17 cellular contexts compared by ENCODE assay signal in the genomic region with DNA sequence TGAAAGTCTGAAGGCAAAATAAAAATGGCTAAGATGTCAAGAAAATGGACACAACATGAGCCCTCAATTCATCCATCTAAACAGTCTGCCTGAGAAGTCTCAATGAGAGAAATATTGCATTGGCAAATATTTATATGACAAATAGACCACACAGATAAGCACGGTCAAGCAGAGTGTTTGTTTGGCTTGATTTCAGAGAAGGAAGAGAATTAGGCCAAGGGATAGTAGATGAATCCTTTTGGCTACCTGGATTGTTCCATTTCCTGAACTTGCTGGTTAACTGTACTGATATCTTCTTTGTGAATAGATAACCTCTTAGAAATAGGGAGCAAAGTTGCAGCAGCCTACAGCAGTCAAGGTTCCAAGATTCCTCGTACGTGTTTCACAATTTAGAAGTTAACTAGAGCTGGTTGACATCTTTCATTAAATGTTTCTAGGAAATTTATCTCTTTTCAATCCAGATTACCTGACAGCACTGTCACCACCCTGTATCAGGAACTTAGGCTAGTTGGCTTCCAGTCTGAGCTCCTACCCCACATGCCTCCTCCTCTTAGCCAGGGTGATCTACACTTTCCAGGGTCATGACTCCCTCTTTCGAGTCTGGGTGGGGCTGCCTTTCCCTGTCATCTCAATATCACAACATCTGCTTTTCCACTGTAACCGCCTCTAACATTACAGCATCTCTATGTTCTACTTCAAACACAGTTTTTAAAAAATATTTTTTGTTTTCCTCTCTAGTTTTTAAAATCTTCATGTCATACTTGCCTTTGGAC.
DNase-seq lines count a peak whose midpoint lies in the region; ATAC-seq, FAIRE-seq and TF ChIP-seq lines count a peak whose summit lies in the region.
"Had no signal": no experiment of that assay in that cellular context is flagged by ENCODE, and none has a peak within 500 bp of the region (broad histone marks: within the 10 kb centered on the region; RNA-seq: fewer than 3 reads in every experiment).

No MANE protein-coding gene starts in this region.

- no peaks in the 10 kb centered on the region for H3K9me2 ChIP-seq in GM23338 (ENCODE audit: insufficient read depth)

- peaks cover 95% of the 10 kb centered on the region for H3K79me2 ChIP-seq in keratinocyte (ENCODE audit: control insufficient read depth, insufficient read depth, low read length)
- peaks cover 56% of the 10 kb centered on the region for H3K79me2 ChIP-seq in GM23338 (replicated peaks; ENCODE audit: insufficient read depth)
- H3K79me2 ChIP-seq in neural progenitor cell (ENCODE audit: low read depth): peaks cover 71% of the 10 kb centered on the region

- H3K4me2 ChIP-seq in keratinocyte (ENCODE audit: control insufficient read depth, extremely low read depth, insufficient read depth, low read depth, low read length) (no peak overlapping the region), GM23338 (no peak overlapping the region), neural progenitor cell (no peak overlapping the region)

- H3K9ac ChIP-seq in keratinocyte (ENCODE audit: control insufficient read depth, extremely low read depth, insufficient read depth, low read length) (no peak overlapping the region), neural progenitor cell (no peak overlapping the region)

- peaks cover 2% of the 10 kb centered on the region for H3K4me1 ChIP-seq in keratinocyte (ENCODE audit: control insufficient read depth, extremely low read depth, insufficient read depth, low read length)
- H3K4me1 ChIP-seq in GM23338 (ENCODE audit: insufficient read depth): peaks cover 44% of the 10 kb centered on the region
- peaks cover 27% of the 10 kb centered on the region for H3K4me1 ChIP-seq in neural progenitor cell

- peaks cover 23% of the 10 kb centered on the region for H3K4me1 Mint-ChIP-seq in activated T-helper 17 cell treated with anti-CD3 and anti-CD28 coated beads, Interleukin-2, amount 50 U/mL, for 72 hours
- H3K4me1 Mint-ChIP-seq in GM23338: peaks cover 56% of the 10 kb centered on the region
- H3K4me1 Mint-ChIP-seq in neural progenitor cell: peaks cover 16% of the 10 kb centered on the region

- no peaks in the 10 kb centered on the region for H3K9me3 ChIP-seq in keratinocyte (ENCODE audit: control insufficient read depth, low read depth, low read length)
- H3K9me3 ChIP-seq in neural progenitor cell (ENCODE audit: low read depth): no peaks in the 10 kb centered on the region

- H4K20me1 ChIP-seq in keratinocyte (ENCODE audit: control insufficient read depth, extremely low read depth, insufficient read depth, low read length) (no peaks in the 10 kb centered on the region), GM23338 (replicated peaks; ENCODE audit: insufficient read depth) (0 out of 2 replicates have a peak, but pooled peaks cover 4% of the 10 kb centered on the region), neural progenitor cell (ENCODE audit: low read depth) (peaks cover 60% of the 10 kb centered on the region)

- H3K27ac ChIP-seq in keratinocyte (ENCODE audit: control insufficient read depth, insufficient read depth, low read length) (no peak overlapping the region), GM23338 (ENCODE audit: low read depth) (no peak overlapping the region), neural progenitor cell (no peak overlapping the region)

- no peaks in the 10 kb centered on the region for H3K9me3 Mint-ChIP-seq in activated T-helper 17 cell treated with anti-CD3 and anti-CD28 coated beads, Interleukin-2, amount 50 U/mL, for 72 hours
- H3K9me3 Mint-ChIP-seq in GM23338: no peaks in the 10 kb centered on the region
- H3K9me3 Mint-ChIP-seq in neural progenitor cell: no peaks in the 10 kb centered on the region
- H3K9me3 Mint-ChIP-seq: stimulated activated naive CD8-positive, alpha-beta T cell treated with anti-CD3 and anti-CD28 coated beads, Interleukin-15, amount 100 ng/mL, for 72 hours had no signal

- H3K27me3 ChIP-seq in keratinocyte (ENCODE audit: control insufficient read depth, extremely low read depth, insufficient read depth, low read length) (no peaks in the 10 kb centered on the region), GM23338 (ENCODE audit: insufficient read depth) (no peaks in the 10 kb centered on the region), neural progenitor cell (no peaks in the 10 kb centered on the region)

- TF ChIP-seq CTCF in keratinocyte (optimal IDR thresholded peaks at IDR 0.05 in 1 of 3, IDR thresholded peaks at IDR 0.05 in 1 of 3, conservative IDR thresholded peaks at IDR 0.05 in 1 of 3; ENCODE audit: extremely low read depth in 1 of 3, insufficient read depth in 2 of 3, low read length in 3 of 3): no peak
- no peak for TF ChIP-seq CTCF in GM20000 (IDR thresholded peaks at IDR 0.05; ENCODE audit: extremely low read depth, missing control alignments)
- TF ChIP-seq CTCF in GM23338 (conservative IDR thresholded peaks at IDR 0.05; ENCODE audit: low read depth in 2 of 2): no peak
- TF ChIP-seq CTCF in neural progenitor cell (IDR thresholded peaks at IDR 0.05): no peak

- peak overlapping the region; percentile 68 for H3K27ac Mint-ChIP-seq in activated T-helper 17 cell treated with anti-CD3 and anti-CD28 coated beads, Interleukin-2, amount 50 U/mL, for 72 hours
- H3K27ac Mint-ChIP-seq in GM23338: no peak overlapping the region; the same call in 1 of the 2 replicates
- H3K27ac Mint-ChIP-seq in neural progenitor cell: no peak overlapping the region

- H3K9me1 ChIP-seq in keratinocyte (ENCODE audit: control insufficient read depth, extremely low read depth, insufficient read depth, low read length): no peaks in the 10 kb centered on the region

- no peaks in the 10 kb centered on the region for H3K27me3 Mint-ChIP-seq in activated T-helper 17 cell treated with anti-CD3 and anti-CD28 coated beads, Interleukin-2, amount 50 U/mL, for 72 hours
- H3K27me3 Mint-ChIP-seq in GM23338 (ENCODE audit: insufficient read depth, low read depth, poor library complexity) (peaks cover 5% of the 10 kb centered on the region), neural progenitor cell (ENCODE audit: insufficient read depth, low read depth) (peaks cover 2% of the 10 kb centered on the region)
- H3K27me3 Mint-ChIP-seq: stimulated activated naive CD8-positive, alpha-beta T cell treated with anti-CD3 and anti-CD28 coated beads, Interleukin-15, amount 100 ng/mL, for 72 hours had no signal

- no peak overlapping the region for H3K4me3 Mint-ChIP-seq in activated T-helper 17 cell treated with anti-CD3 and anti-CD28 coated beads, Interleukin-2, amount 50 U/mL, for 72 hours
- H3K4me3 Mint-ChIP-seq in GM23338 (no peak overlapping the region), neural progenitor cell (no peak overlapping the region)
- H3K4me3 Mint-ChIP-seq: stimulated activated naive CD8-positive, alpha-beta T cell treated with anti-CD3 and anti-CD28 coated beads, Interleukin-15, amount 100 ng/mL, for 72 hours had no signal

- DNase-seq in DMS53 treated with DMSO at 0.1 percent for 48 hours (lab: John Stamatoyannopoulos, UW; ENCODE audit: unreplicated experiment): peak; percentile 38
- no peak for DNase-seq in keratinocyte (ENCODE audit: low read depth, low spot score)
- DNase-seq in sciatic nerve (ENCODE audit: low spot score): no peak
- DNase-seq in GM20000 (ENCODE audit: low spot score): no peak
- no peak for DNase-seq in GM23338 (ENCODE audit: low spot score)
- no peak for DNase-seq in neural progenitor cell (ENCODE audit: low spot score)
- DNase-seq: activated T-cell treated with anti-CD3 and anti-CD28 coated beads, Interleukin-2, amount 50 U/mL, for 1 hour; aorta; foreskin melanocyte; NCI-H1694; NCI-H524; stimulated activated naive CD8-positive, alpha-beta T cell treated with anti-CD3 and anti-CD28 coated beads, Interleukin-15, amount 100 ng/mL, for 72 hours; T-helper 1 cell had no signal

- peak; percentile 76 for FAIRE-seq in keratinocyte (lab: Jason Lieb, UNC)
- FAIRE-seq: RCC 7860 had no signal

- no peaks in the 10 kb centered on the region for H3F3A ChIP-seq in GM23338 (replicated peaks; ENCODE audit: low read depth)
- no peaks in the 10 kb centered on the region for H3F3A ChIP-seq in neural progenitor cell (ENCODE audit: low read depth)

- H3K4me3 ChIP-seq in keratinocyte (ENCODE audit: control insufficient read depth in 2 of 3, extremely low read depth in 1 of 3, insufficient read depth in 2 of 3, low read depth in 1 of 3, low read length in 3 of 3) (no peak overlapping the region), GM23338 (no peak overlapping the region), neural progenitor cell (no peak overlapping the region)

- H2AFZ ChIP-seq in keratinocyte (ENCODE audit: control insufficient read depth, low read length): no peak overlapping the region
- H2AFZ ChIP-seq in GM23338: no peak overlapping the region
- no peak overlapping the region for H2AFZ ChIP-seq in neural progenitor cell (replicated peaks)

- no peak for ATAC-seq in activated T-helper 17 cell treated with anti-CD3 and anti-CD28 coated beads, Interleukin-2, amount 50 U/mL, for 72 hours (replicated peaks)
- ATAC-seq in sciatic nerve: peak; percentile 18
- ATAC-seq in GM18909 (IDR thresholded peaks at IDR 0.05; ENCODE audit: poor library complexity, unreplicated experiment): no peak
- no peak for ATAC-seq in GM23338
- ATAC-seq: activated CD4-positive, CD25-positive, alpha-beta regulatory T cell treated with anti-CD3 and anti-CD28 coated beads, Interleukin-2, amount 50 U/mL, for 24 hours; stimulated activated naive CD8-positive, alpha-beta T cell treated with anti-CD3 and anti-CD28 coated beads, Interleukin-15, amount 100 ng/mL, for 72 hours had no signal

- H3K36me3 Mint-ChIP-seq in activated T-helper 17 cell treated with anti-CD3 and anti-CD28 coated beads, Interleukin-2, amount 50 U/mL, for 72 hours (ENCODE audit: low read depth): peaks cover 64% of the 10 kb centered on the region
- H3K36me3 Mint-ChIP-seq in GM23338 (ENCODE audit: low read depth) (peaks cover 9% of the 10 kb centered on the region; the same call in 2 of the 3 replicates), neural progenitor cell (peaks cover 8% of the 10 kb centered on the region)

- dilution Hi-C loops in keratinocyte (cut with MboI; ENCODE audit: extremely low pct_ligation_motif_present, low sequenced_read_pairs): no loop called here

- intact Hi-C loops in sciatic nerve (cut with DNase I): no loop called here

- H3K36me3 ChIP-seq in keratinocyte (ENCODE audit: control insufficient read depth in 2 of 2, extremely low read depth in 1 of 2, insufficient read depth in 2 of 2, low read length in 2 of 2) (peaks cover 5 to 20% of the 10 kb centered on the region in 2 experiments), GM23338 (ENCODE audit: insufficient read depth) (no peaks in the 10 kb centered on the region), neural progenitor cell (no peaks in the 10 kb centered on the region)

TF ChIP-seq in GM23338, 12 proteins besides CTCF, POLR2A, EP300 and RAD21 (continues in another document):
- no peak for TF ChIP-seq CREB1 (CRISPR knock-in tag; IDR thresholded peaks at IDR 0.05; ENCODE audit: low read depth)
